Comparison of ENCODE assay signal across 1 cellular context in genomic region chr15:63971904-63972303, GRCh38.
TF ChIP-seq lines count a peak whose summit lies in the region.

No MANE protein-coding gene starts in this region.

TF ChIP-seq in GM23338, 12 proteins besides CTCF, POLR2A, EP300 and RAD21 (continued from another document):
- TF ChIP-seq ZNF462 (CRISPR knock-in tag; IDR thresholded peaks at IDR 0.05), result no peak
